ENCODE assay signal across 15 cellular contexts in the genomic region with DNA sequence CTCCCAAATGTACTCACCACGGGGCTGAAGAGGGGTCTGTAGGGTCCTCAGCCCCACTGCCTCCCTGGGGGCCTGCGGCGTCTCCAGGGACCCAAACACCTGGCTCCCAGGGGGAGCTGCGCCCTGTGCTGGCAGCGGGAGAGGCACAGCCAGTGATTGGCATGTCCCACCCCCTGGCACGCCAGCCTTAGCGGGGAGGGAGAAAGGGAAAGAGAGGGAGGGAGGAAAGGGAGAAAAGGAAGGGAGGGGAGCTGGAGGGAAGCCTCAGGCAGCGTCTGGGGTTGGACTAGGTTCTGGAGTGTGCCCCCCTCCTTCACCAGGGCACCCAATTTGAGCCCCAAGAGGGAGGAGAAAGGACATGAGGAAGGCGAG. TPM values are rescaled to one million over a fixed set of nuclear protein-coding genes. Genes with fewer than 3 reads are reported as not detected.
DNase-seq lines count a peak whose midpoint lies in the region; TF ChIP-seq lines count a peak whose summit lies in the region.
"Had no signal": no experiment of that assay in that cellular context is flagged by ENCODE, and none has a peak within 500 bp of the region (broad histone marks: within the 10 kb centered on the region; RNA-seq: fewer than 3 reads in every experiment).

A gene with protein sequence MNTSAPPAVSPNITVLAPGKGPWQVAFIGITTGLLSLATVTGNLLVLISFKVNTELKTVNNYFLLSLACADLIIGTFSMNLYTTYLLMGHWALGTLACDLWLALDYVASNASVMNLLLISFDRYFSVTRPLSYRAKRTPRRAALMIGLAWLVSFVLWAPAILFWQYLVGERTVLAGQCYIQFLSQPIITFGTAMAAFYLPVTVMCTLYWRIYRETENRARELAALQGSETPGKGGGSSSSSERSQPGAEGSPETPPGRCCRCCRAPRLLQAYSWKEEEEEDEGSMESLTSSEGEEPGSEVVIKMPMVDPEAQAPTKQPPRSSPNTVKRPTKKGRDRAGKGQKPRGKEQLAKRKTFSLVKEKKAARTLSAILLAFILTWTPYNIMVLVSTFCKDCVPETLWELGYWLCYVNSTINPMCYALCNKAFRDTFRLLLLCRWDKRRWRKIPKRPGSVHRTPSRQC (minus strand): TSS at position 163 of the 372 bp plus-strand sequence. CDS start 10,263 bp downstream, outside the sequence.

- 11 to 40% (median 21%) methylated on average over 9 of the region's 9 CpGs for WGBS in stomach, 5 donors

- in situ Hi-C loops in KBM-7 (cut with MboI; ENCODE audit: low pct_unique_long_range_greater_than_20kb, low sequenced_read_pairs), result no loop called here

- H3K27ac ChIP-seq in layer of hippocampus (ENCODE audit: low read depth, low read length) (peak within 1 kb of the TSS; percentile 46), stomach (no peak within 1 kb of the TSS), substantia nigra (ENCODE audit: low read depth, low read length, poor library complexity, severe bottlenecking) (no peak within 1 kb of the TSS)
- H3K27ac ChIP-seq: GM23248, sigmoid colon, tibial artery had no signal

- no peaks in the 10 kb centered on the region for H3K36me3 ChIP-seq in stomach
- H3K36me3 ChIP-seq: sigmoid colon, tibial artery had no signal

- peak within 1 kb of the TSS; percentile 7 to 32 (median 12) for H3K4me3 ChIP-seq in stomach
- H3K4me3 ChIP-seq: GM23248, sigmoid colon had no signal

- intact Hi-C loops in stomach (cut with DNase I; ENCODE audit: low total_unique reads), result no loop called here

- TF ChIP-seq CTCF in stomach (IDR thresholded peaks at IDR 0.05), result no peak

- H3K4me1 ChIP-seq in stomach, result peaks cover 28 to 51% (median 37%) of the 10 kb centered on the region in 4 donors

- peak; percentile 51 for DNase-seq in DMS 273 (lab: John Stamatoyannopoulos, UW; ENCODE audit: unreplicated experiment)
- DNase-seq in DMS 273 treated with DMSO at 0.1 percent for 48 hours (lab: John Stamatoyannopoulos, UW), result no peak
- DNase-seq in amygdala (lab: John Stamatoyannopoulos, UW), result peak in 37 of 56 donors; percentile 19 to 79 (median 50)
- peak; percentile 56 for DNase-seq in stomach
- DNase-seq in OCI-M2 (lab: John Stamatoyannopoulos, UW; ENCODE audit: unreplicated experiment), result no peak
- no peak for DNase-seq in KBM-7
- no peak for DNase-seq in substantia nigra (lab: John Stamatoyannopoulos, UW)
- DNase-seq: activated T-cell treated with anti-CD3 and anti-CD28 coated beads, Interleukin-2, amount 50 U/mL, for 48 hours; sigmoid colon; tibial artery had no signal

- no peak for TF ChIP-seq POLR2A in stomach (IDR thresholded peaks at IDR 0.05)

- H3K9me3 ChIP-seq in stomach, result no peaks in the 10 kb centered on the region
- H3K9me3 ChIP-seq: sigmoid colon, SK-N-SH, tibial artery had no signal

- no peak for TF ChIP-seq EP300 in stomach (IDR thresholded peaks at IDR 0.05)

- H3K27me3 ChIP-seq in layer of hippocampus (ENCODE audit: control insufficient read depth, insufficient read depth, low read length), result peaks cover 20% of the 10 kb centered on the region
- H3K27me3 ChIP-seq in stomach, result peaks cover 14 to 60% (median 41%) of the 10 kb centered on the region in 3 donors

RNA-seq across cellular contexts. Expression of the gene that starts here (rescaled TPM):
- total RNA-seq in stomach, result 10 to 100 TPM in 1 of 5 donors, 1 to 10 TPM in 2, under 1 TPM in 1, not detected in 1; 0.73 to 19.4 (median 6.6) TPM
- polyA plus RNA-seq in stomach, result under 1 TPM in 2 of 3 donors, not detected in 1; 0.12 to 0.48 TPM
- total RNA-seq: epithelial cell of proximal tubule, GM23248, M059J had no signal
- polyA plus RNA-seq: GM23248, SK-N-SH had no signal

Comparison
In these comparisons a context has a peak if more than half of its experiments do, and no peak if none do; other contexts are left out.
1. DNase-seq: peak in DMS 273 (single experiment), amygdala (37 of 56) and stomach (single experiment); none in DMS 273 treated with DMSO at 0.1 percent for 48 hours (single experiment), OCI-M2 (single experiment), KBM-7 (single experiment) and substantia nigra (0 of 49).